ENCODE assay signal across 31 cellular contexts in the genomic region with DNA sequence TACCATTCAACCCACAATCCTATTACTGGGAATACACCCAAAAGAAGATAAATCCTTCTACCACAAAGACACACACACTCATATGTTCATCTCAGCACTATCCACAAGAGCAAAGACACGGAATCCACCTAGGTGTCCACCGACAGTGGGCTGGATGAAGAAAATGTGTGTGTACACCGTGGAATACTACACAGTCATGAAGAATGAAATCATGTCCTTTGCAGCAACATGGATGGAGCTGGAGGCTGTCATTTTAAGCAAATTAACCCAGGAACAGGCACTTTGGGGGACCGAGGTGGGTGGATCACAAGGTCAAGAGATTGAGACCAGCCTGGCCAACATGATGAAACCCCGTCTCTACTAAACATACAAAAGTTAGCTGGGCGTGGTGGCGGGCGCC. TPM values are rescaled to one million over a fixed set of nuclear protein-coding genes. Genes with fewer than 3 reads are reported as not detected.
A peak's percentile ranks its signal among the peaks of the same experiment; 100 is the strongest.
DNase-seq lines count a peak whose midpoint lies in the region; ATAC-seq, FAIRE-seq and TF ChIP-seq lines count a peak whose summit lies in the region.
"Had no signal": no experiment of that assay in that cellular context is flagged by ENCODE, and none has a peak within 500 bp of the region (broad histone marks: within the 10 kb centered on the region; RNA-seq: fewer than 3 reads in every experiment).

No MANE protein-coding gene starts in this region.

- no peaks in the 10 kb centered on the region; the same call in 1 of the 2 replicates for H3K9me3 ChIP-seq in K562 (replicated peaks; ENCODE audit: control insufficient read depth, insufficient read depth, low read depth, low read length)
- H3K9me3 ChIP-seq: BE2C had no signal

- H3K79me2 ChIP-seq in K562 (ENCODE audit: control insufficient read depth, insufficient read depth, low read length), result no peaks in the 10 kb centered on the region

- no peak overlapping the region for H3K4me2 ChIP-seq in K562 (ENCODE audit: insufficient read depth, low read length)
- H3K4me2 ChIP-seq: BLaER1 had no signal

- no peak for TF ChIP-seq RAD21 in K562 (CRISPR knock-in tag; conservative IDR thresholded peaks at IDR 0.05 in 1 of 2, IDR thresholded peaks at IDR 0.05 in 1 of 2)

- DNase-seq in left cardiac atrium (peak; percentile 1), Right ventricle myocardium inferior (ENCODE audit: missing footprints) (no peak), K562 (ENCODE audit: extremely low read depth in 1 of 4, low spot score in 3 of 4) (no peak), posterior vena cava (ENCODE audit: low spot score) (peak; percentile 26), caudate nucleus (lab: John Stamatoyannopoulos, UW) (no peak)
- DNase-seq: ACHN; BE2C; C1 segment of cervical spinal cord; CD4-positive, alpha-beta memory T cell; CD4-positive, CD25-positive, alpha-beta regulatory T cell; CD8-positive, alpha-beta memory T cell; COR-L47; DMS 273 treated with DMSO at 0.1 percent for 48 hours; DMS153; DMS53; DMS79; DND-41; EL; GDM1 had no signal

- no peak for TF ChIP-seq POLR2A in K562 (conservative IDR thresholded peaks at IDR 0.05)

- CTCF ChIA-PET in K562 (lab: Yijun Ruan, JAX; ENCODE audit: low intra/inter-chr PET ratio), result no interaction called here

- peaks cover 32 to 47% of the 10 kb centered on the region in 2 experiments for H3K27me3 ChIP-seq in K562 (ENCODE audit: control insufficient read depth in 2 of 2, insufficient read depth in 2 of 2, low read length in 2 of 2)
- H3K27me3 ChIP-seq: BLaER1 had no signal

- H3K36me3 ChIP-seq in K562 (ENCODE audit: control insufficient read depth, insufficient read depth, low read length), result no peaks in the 10 kb centered on the region
- H3K36me3 ChIP-seq: BE2C, BLaER1 had no signal

- no peaks in the 10 kb centered on the region for H4K20me1 ChIP-seq in K562 (replicated peaks; ENCODE audit: control insufficient read depth, insufficient read depth, low read length)
- H4K20me1 ChIP-seq: BLaER1 had no signal

- TF ChIP-seq CTCF in K562 (IDR thresholded peaks at IDR 0.05 in 2 of 3, conservative IDR thresholded peaks at IDR 0.05 in 1 of 3; ENCODE audit: insufficient read depth in 2 of 3, low read depth in 1 of 3, low read length in 3 of 3), result no peak

- H3K4me1 ChIP-seq in K562 (replicated peaks in 1 of 2; ENCODE audit: control insufficient read depth in 2 of 2, insufficient read depth in 2 of 2, low read length in 2 of 2), result peaks cover 0 to 5% of the 10 kb centered on the region in 2 experiments; a peak in 1 of 5 replicates
- H3K4me1 ChIP-seq: BE2C, BLaER1 had no signal

- intact Hi-C loops in left cardiac atrium (cut with DNase I) (no loop called here), Right ventricle myocardium inferior (cut with DNase I) (no loop called here), K562 (cut with micrococcal nuclease) (no loop called here), posterior vena cava (cut with DNase I) (no loop called here)

- 9% methylated on average over 8 of the region's 8 CpGs for WGBS in K562 (ENCODE audit: insufficient coverage, low coverage, missing lambda C conversion rate)

- no peak overlapping the region for H3K27ac ChIP-seq in K562 (ENCODE audit: extremely low read depth, low read depth, low read length)
- H3K27ac ChIP-seq in caudate nucleus (ENCODE audit: low read depth, low read length), result no peak overlapping the region
- H3K27ac ChIP-seq: 22Rv1, BLaER1 had no signal

- no peak overlapping the region for H2AFZ ChIP-seq in K562 (ENCODE audit: low read depth, low read length)

- ATAC-seq in left cardiac atrium (no peak), Right ventricle myocardium inferior (no peak), K562 (no peak), GM21367 (IDR thresholded peaks at IDR 0.05; ENCODE audit: unreplicated experiment) (no peak)
- ATAC-seq: GM12878 had no signal

- POLR2A ChIA-PET in K562 (lab: Yijun Ruan, JAX), result interaction anchor here (0.6 kb wide), 1 partner anchor 16 kb away, joined by 3 read pairs; no protein-coding TSS in a partner anchor

- no peaks in the 10 kb centered on the region for H3K9me1 ChIP-seq in K562 (ENCODE audit: control insufficient read depth, insufficient read depth, low read length)

- H3K4me3 ChIP-seq in K562, result no peak overlapping the region
- H3K4me3 ChIP-seq: BLaER1, GM12878 had no signal

- TF ChIP-seq EP300 in K562 (IDR thresholded peaks at IDR 0.05; ENCODE audit: low read length), result no peak

- FAIRE-seq in K562 (lab: Jason Lieb, UNC), result no peak
- FAIRE-seq: A204.1, GM12878, GM12892, GM18507 had no signal

- in situ Hi-C loops in K562 (cut with MboI), result no loop called here

- no TSS peak for BruUV-seq in K562 (replicated peaks; lab: Mats Ljungman, UMichigan)

- no peak overlapping the region for H3K9ac ChIP-seq in K562 (ENCODE audit: insufficient read depth in 1 of 2, low read depth in 2 of 2, low read length in 2 of 2)
- H3K9ac ChIP-seq: BLaER1 had no signal

TF ChIP-seq in K562, 482 proteins besides CTCF, POLR2A, EP300 and RAD21:
- TF ChIP-seq ZNF124 (CRISPR knock-in tag; IDR thresholded peaks at IDR 0.05), result no peak
- TF ChIP-seq KDM1A (IDR thresholded peaks at IDR 0.05), result peak in 1 of 2 experiments; percentile 8; a peak in 1 of 4 replicates
- TF ChIP-seq, protein P1, sequence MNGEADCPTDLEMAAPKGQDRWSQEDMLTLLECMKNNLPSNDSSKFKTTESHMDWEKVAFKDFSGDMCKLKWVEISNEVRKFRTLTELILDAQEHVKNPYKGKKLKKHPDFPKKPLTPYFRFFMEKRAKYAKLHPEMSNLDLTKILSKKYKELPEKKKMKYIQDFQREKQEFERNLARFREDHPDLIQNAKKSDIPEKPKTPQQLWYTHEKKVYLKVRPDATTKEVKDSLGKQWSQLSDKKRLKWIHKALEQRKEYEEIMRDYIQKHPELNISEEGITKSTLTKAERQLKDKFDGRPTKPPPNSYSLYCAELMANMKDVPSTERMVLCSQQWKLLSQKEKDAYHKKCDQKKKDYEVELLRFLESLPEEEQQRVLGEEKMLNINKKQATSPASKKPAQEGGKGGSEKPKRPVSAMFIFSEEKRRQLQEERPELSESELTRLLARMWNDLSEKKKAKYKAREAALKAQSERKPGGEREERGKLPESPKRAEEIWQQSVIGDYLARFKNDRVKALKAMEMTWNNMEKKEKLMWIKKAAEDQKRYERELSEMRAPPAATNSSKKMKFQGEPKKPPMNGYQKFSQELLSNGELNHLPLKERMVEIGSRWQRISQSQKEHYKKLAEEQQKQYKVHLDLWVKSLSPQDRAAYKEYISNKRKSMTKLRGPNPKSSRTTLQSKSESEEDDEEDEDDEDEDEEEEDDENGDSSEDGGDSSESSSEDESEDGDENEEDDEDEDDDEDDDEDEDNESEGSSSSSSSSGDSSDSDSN (IDR thresholded peaks at IDR 0.05; ENCODE audit: borderline replicate concordance in 1 of 2, low read depth in 2 of 2, low read length in 2 of 2), result no peak
- peak; percentile 39; the same call in 1 of the 2 replicates for TF ChIP-seq BCOR (IDR thresholded peaks at IDR 0.05)
- peak; percentile 20 for TF ChIP-seq RBM25 (IDR thresholded peaks at IDR 0.05; ENCODE audit: low read depth, low read length, severe bottlenecking)
- peak; percentile 83 for TF ChIP-seq ZNF146 (CRISPR knock-in tag; IDR thresholded peaks at IDR 0.05; ENCODE audit: unreplicated experiment)

RNA-seq across cellular contexts. Expression of a gene that starts 8.3 kb away (rescaled TPM):
- total RNA-seq in left cardiac atrium, result not detected
- total RNA-seq in Right ventricle myocardium inferior, result not detected
- total RNA-seq in K562 (2011; cell fraction: chromatin; rRNA removed; ENCODE audit: low replicate concordance), result not detected in 2 replicates
- not detected in 2 replicates for total RNA-seq in K562 (2011; cell fraction: nucleolus; rRNA removed)
- not detected in 2 replicates for total RNA-seq in K562 (2011; cell fraction: nucleoplasm; rRNA removed)
- not detected in 2 replicates for total RNA-seq in K562 (2014; rRNA removed)
- not detected in 2 replicates for total RNA-seq in K562 (2014; rRNA removed; fragmentation: Illumina TruSeq; extraction: Trizol)
- not detected in 2 replicates for total RNA-seq in K562 (2015; rRNA removed; fragmentation: Illumina TruSeq; extraction: Trizol)
- not detected in 2 replicates for total RNA-seq in K562 (2021)
- polyA plus RNA-seq in K562 (2011; rRNA removed), result not detected in 2 replicates
- polyA plus RNA-seq in K562 (2011; cell fraction: cytosol; rRNA removed), result not detected in 2 replicates
- not detected in 2 replicates for polyA plus RNA-seq in K562 (2011; cell fraction: nucleus; rRNA removed)
- polyA plus RNA-seq in K562 (2012), result not detected in 2 replicates
- not detected in 2 replicates for polyA plus RNA-seq in K562 (2014; fragmentation: Illumina TruSeq; extraction: Trizol)
- polyA plus RNA-seq in K562 (2014; fragmentation: Nextera tagmentation; extraction: Ambion mirVana), result not detected
- polyA plus RNA-seq in K562 (2014; rRNA removed), result not detected in 2 replicates
- not detected in 2 replicates for polyA minus RNA-seq in K562 (2011; rRNA and poly(A)+ RNA removed)
- not detected in 2 replicates for polyA minus RNA-seq in K562 (2011; cell fraction: cytosol; rRNA and poly(A)+ RNA removed)
- not detected in 2 replicates for polyA minus RNA-seq in K562 (2011; cell fraction: nucleus; rRNA and poly(A)+ RNA removed)
- not detected for total RNA-seq in posterior vena cava
- total RNA-seq: A673; CD4-positive, alpha-beta memory T cell; CD4-positive, CD25-positive, alpha-beta regulatory T cell; CD8-positive, alpha-beta memory T cell; Daoy; G401; GM12878 had no signal
- polyA plus RNA-seq: AG04450; CD14-positive monocyte; CD4-positive, alpha-beta memory T cell; CD4-positive, CD25-positive, alpha-beta regulatory T cell; CD8-positive, alpha-beta memory T cell; GM12878 had no signal

Comparison
In these comparisons a context has a peak if more than half of its experiments do, and no peak if none do; other contexts are left out.
1. DNase-seq: peak in left cardiac atrium (single experiment) and posterior vena cava (single experiment); none in Right ventricle myocardium inferior (single experiment), K562 (0 of 4) and caudate nucleus (0 of 61).